12 cellular contexts compared by ENCODE assay signal in genomic region chrX:16604300-16604699, GRCh38. TPM values are rescaled to one million over a fixed set of nuclear protein-coding genes. Genes with fewer than 3 reads are reported as not detected.
A peak's percentile ranks its signal among the peaks of the same experiment; 100 is the strongest.
DNase-seq lines count a peak whose midpoint lies in the region; ATAC-seq and TF ChIP-seq lines count a peak whose summit lies in the region.
"Had no signal": no experiment of that assay in that cellular context is flagged by ENCODE, and none has a peak within 500 bp of the region (broad histone marks: within the 10 kb centered on the region; RNA-seq: fewer than 3 reads in every experiment).

No MANE protein-coding gene starts in this region.

- peak overlapping the region; percentile 53 for H3K4me2 ChIP-seq in hepatocyte

- no peak for ATAC-seq in stimulated activated naive CD8-positive, alpha-beta T cell treated with anti-CD3 and anti-CD28 coated beads, Interleukin-15, amount 100 ng/mL, for 72 hours
- ATAC-seq in HG03139 (IDR thresholded peaks at IDR 0.05; ENCODE audit: unreplicated experiment) (no peak), GM18520 (IDR thresholded peaks at IDR 0.05; ENCODE audit: unreplicated experiment) (no peak)
- ATAC-seq: gastroesophageal sphincter had no signal

- no peaks in the 10 kb centered on the region for H3K27me3 Mint-ChIP-seq in activated naive CD4-positive, alpha-beta T cell treated with anti-CD3 and anti-CD28 coated beads, Interleukin-2, amount 10 ng/mL, durations not matched to agents 7 days and 5 days
- no peaks in the 10 kb centered on the region for H3K27me3 Mint-ChIP-seq in activated naive CD8-positive, alpha-beta T cell
- no peaks in the 10 kb centered on the region for H3K27me3 Mint-ChIP-seq in stimulated activated naive CD8-positive, alpha-beta T cell treated with anti-CD3 and anti-CD28 coated beads, Interleukin-15, amount 100 ng/mL, for 72 hours
- H3K27me3 Mint-ChIP-seq: IgD-negative memory B cell had no signal

- H3K27ac ChIP-seq in hepatocyte, result peak overlapping the region; percentile 92
- H3K27ac ChIP-seq: gastroesophageal sphincter had no signal

- CTCF ChIA-PET in activated naive CD4-positive, alpha-beta T cell treated with anti-CD3 and anti-CD28 coated beads, Interleukin-2, amount 10 ng/mL, durations not matched to agents 7 days and 5 days (lab: Charles Lee), result no interaction called here

- no peak for TF ChIP-seq CTCF in hepatocyte (IDR thresholded peaks at IDR 0.05; ENCODE audit: poor library complexity)

- H3K27me3 ChIP-seq in hepatocyte, result no peaks in the 10 kb centered on the region
- H3K27me3 ChIP-seq: gastroesophageal sphincter had no signal

- H3K4me1 ChIP-seq in hepatocyte (ENCODE audit: insufficient read depth), result peaks cover 27% of the 10 kb centered on the region
- H3K4me1 ChIP-seq: gastroesophageal sphincter had no signal

- H3K4me1 Mint-ChIP-seq in activated naive CD4-positive, alpha-beta T cell treated with anti-CD3 and anti-CD28 coated beads, Interleukin-2, amount 10 ng/mL, durations not matched to agents 7 days and 5 days, result peaks cover 45% of the 10 kb centered on the region
- peaks cover 29% of the 10 kb centered on the region for H3K4me1 Mint-ChIP-seq in activated naive CD8-positive, alpha-beta T cell (ENCODE audit: low read depth)
- H3K4me1 Mint-ChIP-seq in stimulated activated naive CD8-positive, alpha-beta T cell treated with anti-CD3 and anti-CD28 coated beads, Interleukin-15, amount 100 ng/mL, for 72 hours, result peaks cover 13% of the 10 kb centered on the region

- peak overlapping the region; percentile 99 for H3K27ac Mint-ChIP-seq in activated naive CD4-positive, alpha-beta T cell treated with anti-CD3 and anti-CD28 coated beads, Interleukin-2, amount 10 ng/mL, durations not matched to agents 7 days and 5 days
- H3K27ac Mint-ChIP-seq in activated naive CD8-positive, alpha-beta T cell, result peak overlapping the region; percentile 92
- H3K27ac Mint-ChIP-seq in stimulated activated naive CD8-positive, alpha-beta T cell treated with anti-CD3 and anti-CD28 coated beads, Interleukin-15, amount 100 ng/mL, for 72 hours, result peak overlapping the region; percentile 29 to 78
- H3K27ac Mint-ChIP-seq: IgD-negative memory B cell had no signal

- 75% methylated on average over 2 of the region's 2 CpGs for WGBS in hepatocyte (ENCODE audit: low lambda C conversion rate, missing lambda C conversion rate)

- peaks cover 11% of the 10 kb centered on the region for H3K36me3 Mint-ChIP-seq in activated naive CD4-positive, alpha-beta T cell treated with anti-CD3 and anti-CD28 coated beads, Interleukin-2, amount 10 ng/mL, durations not matched to agents 7 days and 5 days
- H3K36me3 Mint-ChIP-seq in activated naive CD8-positive, alpha-beta T cell, result peaks cover 2% of the 10 kb centered on the region
- H3K36me3 Mint-ChIP-seq: IgD-negative memory B cell had no signal

- no peak for DNase-seq in activated naive CD4-positive, alpha-beta T cell treated with anti-CD3 and anti-CD28 coated beads, Interleukin-2, amount 10 ng/mL, durations not matched to agents 7 days and 5 days
- no peak for DNase-seq in activated naive CD4-positive, alpha-beta T cell treated with Interleukin-2 at 50 U/mL for 16 hours
- DNase-seq in hepatocyte (ENCODE audit: low spot score), result no peak
- DNase-seq in stimulated activated naive CD8-positive, alpha-beta T cell treated with anti-CD3 and anti-CD28 coated beads, Interleukin-15, amount 100 ng/mL, for 72 hours, result no peak
- DNase-seq in CD1c-positive myeloid dendritic cell (ENCODE audit: extremely low spot score), result no peak
- DNase-seq: NCI-H1417 treated with DMSO at 0.1 percent for 48 hours; stimulated activated CD8-positive, alpha-beta memory T cell treated with anti-CD3 and anti-CD28 coated beads, Interleukin-4, amount 100 ng/mL, for 48 hours had no signal

- peaks cover 5% of the 10 kb centered on the region for H3K79me2 ChIP-seq in hepatocyte

- no peaks in the 10 kb centered on the region for H4K20me1 ChIP-seq in hepatocyte (ENCODE audit: insufficient read depth, poor library complexity, severe bottlenecking)

- no peaks in the 10 kb centered on the region for H3K9me3 Mint-ChIP-seq in activated naive CD4-positive, alpha-beta T cell treated with anti-CD3 and anti-CD28 coated beads, Interleukin-2, amount 10 ng/mL, durations not matched to agents 7 days and 5 days
- H3K9me3 Mint-ChIP-seq in activated naive CD8-positive, alpha-beta T cell (ENCODE audit: low read depth), result no peaks in the 10 kb centered on the region
- no peaks in the 10 kb centered on the region for H3K9me3 Mint-ChIP-seq in stimulated activated naive CD8-positive, alpha-beta T cell treated with anti-CD3 and anti-CD28 coated beads, Interleukin-15, amount 100 ng/mL, for 72 hours
- H3K9me3 Mint-ChIP-seq: IgD-negative memory B cell had no signal

- no peaks in the 10 kb centered on the region for H3K9me2 ChIP-seq in hepatocyte (replicated peaks; ENCODE audit: insufficient read depth)

- no peaks in the 10 kb centered on the region for H3K36me3 ChIP-seq in hepatocyte (replicated peaks; ENCODE audit: insufficient read depth, low read depth)

- no peak overlapping the region for H3K4me3 ChIP-seq in hepatocyte
- H3K4me3 ChIP-seq: gastroesophageal sphincter had no signal

- H2AFZ ChIP-seq in hepatocyte, result peak overlapping the region; percentile 42

- H3K4me3 Mint-ChIP-seq in activated naive CD4-positive, alpha-beta T cell treated with anti-CD3 and anti-CD28 coated beads, Interleukin-2, amount 10 ng/mL, durations not matched to agents 7 days and 5 days, result peak overlapping the region; percentile 58
- peak overlapping the region; percentile 71 for H3K4me3 Mint-ChIP-seq in activated naive CD8-positive, alpha-beta T cell
- H3K4me3 Mint-ChIP-seq in stimulated activated naive CD8-positive, alpha-beta T cell treated with anti-CD3 and anti-CD28 coated beads, Interleukin-15, amount 100 ng/mL, for 72 hours, result peak overlapping the region in 1 of 2 donors; percentile 38

- H3K9me3 ChIP-seq in hepatocyte (ENCODE audit: low read depth), result no peaks in the 10 kb centered on the region
- H3K9me3 ChIP-seq: gastroesophageal sphincter had no signal

RNA-seq across cellular contexts. Expression of gene S100G, which starts 45.7 kb away (rescaled TPM):
- 35.3 and 51.1 TPM in 2 replicates for total RNA-seq in hepatocyte
- 4.1 and 8.1 TPM in 2 replicates for polyA plus RNA-seq in hepatocyte
- total RNA-seq: gastroesophageal sphincter had no signal
- polyA plus RNA-seq: IgD-negative memory B cell had no signal
